Comparison of ENCODE assay signal across 1 cellular context in genomic region chr2:173355132-173355865, GRCh38.
A peak's percentile ranks its signal among the peaks of the same experiment; 100 is the strongest.
TF ChIP-seq lines count a peak whose summit lies in the region.

No MANE protein-coding gene starts in this region.

TF ChIP-seq in HepG2, 621 proteins besides CTCF, POLR2A, EP300 and RAD21 (continued from another document and continues in another):
- no peak; the same call in 1 of the 2 replicates for TF ChIP-seq ZNF609 (CRISPR knock-in tag; IDR thresholded peaks at IDR 0.05; ENCODE audit: borderline replicate concordance)
- TF ChIP-seq ZEB1 (IDR thresholded peaks at IDR 0.05; ENCODE audit: insufficient replicate concordance, low read depth): peak; percentile 11
- no peak for TF ChIP-seq SRF (IDR thresholded peaks at IDR 0.05; ENCODE audit: low read depth, low read length)
- TF ChIP-seq, protein P1, sequence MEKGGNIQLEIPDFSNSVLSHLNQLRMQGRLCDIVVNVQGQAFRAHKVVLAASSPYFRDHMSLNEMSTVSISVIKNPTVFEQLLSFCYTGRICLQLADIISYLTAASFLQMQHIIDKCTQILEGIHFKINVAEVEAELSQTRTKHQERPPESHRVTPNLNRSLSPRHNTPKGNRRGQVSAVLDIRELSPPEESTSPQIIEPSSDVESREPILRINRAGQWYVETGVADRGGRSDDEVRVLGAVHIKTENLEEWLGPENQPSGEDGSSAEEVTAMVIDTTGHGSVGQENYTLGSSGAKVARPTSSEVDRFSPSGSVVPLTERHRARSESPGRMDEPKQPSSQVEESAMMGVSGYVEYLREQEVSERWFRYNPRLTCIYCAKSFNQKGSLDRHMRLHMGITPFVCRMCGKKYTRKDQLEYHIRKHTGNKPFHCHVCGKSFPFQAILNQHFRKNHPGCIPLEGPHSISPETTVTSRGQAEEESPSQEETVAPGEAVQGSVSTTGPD (CRISPR knock-in tag; IDR thresholded peaks at IDR 0.05): 0 out of 2 replicates have a peak, but pooled peaks have one; percentile 33
- no peak for TF ChIP-seq HNRNPUL1 (IDR thresholded peaks at IDR 0.05; ENCODE audit: low read depth, low read length)
- 0 out of 2 replicates have a peak, but pooled peaks have one; percentile 43 for TF ChIP-seq ZNF121 (CRISPR knock-in tag; IDR thresholded peaks at IDR 0.05)
- no peak for TF ChIP-seq REXO4 (CRISPR knock-in tag; IDR thresholded peaks at IDR 0.05; ENCODE audit: borderline replicate concordance)
- TF ChIP-seq NPAS2 (CRISPR knock-in tag; IDR thresholded peaks at IDR 0.05; ENCODE audit: borderline replicate concordance): no peak
- TF ChIP-seq ZNF264 (CRISPR knock-in tag; IDR thresholded peaks at IDR 0.05): no peak; the same call in 1 of the 2 replicates
- peak; percentile 20; the same call in 1 of the 2 replicates for TF ChIP-seq ZZZ3 (CRISPR knock-in tag; IDR thresholded peaks at IDR 0.05; ENCODE audit: borderline replicate concordance)
- TF ChIP-seq HNF1A (IDR thresholded peaks at IDR 0.05; ENCODE audit: low read depth): no peak
- TF ChIP-seq HNF1A (CRISPR knock-in tag; IDR thresholded peaks at IDR 0.05; ENCODE audit: borderline replicate concordance): no peak
- TF ChIP-seq, protein P2, sequence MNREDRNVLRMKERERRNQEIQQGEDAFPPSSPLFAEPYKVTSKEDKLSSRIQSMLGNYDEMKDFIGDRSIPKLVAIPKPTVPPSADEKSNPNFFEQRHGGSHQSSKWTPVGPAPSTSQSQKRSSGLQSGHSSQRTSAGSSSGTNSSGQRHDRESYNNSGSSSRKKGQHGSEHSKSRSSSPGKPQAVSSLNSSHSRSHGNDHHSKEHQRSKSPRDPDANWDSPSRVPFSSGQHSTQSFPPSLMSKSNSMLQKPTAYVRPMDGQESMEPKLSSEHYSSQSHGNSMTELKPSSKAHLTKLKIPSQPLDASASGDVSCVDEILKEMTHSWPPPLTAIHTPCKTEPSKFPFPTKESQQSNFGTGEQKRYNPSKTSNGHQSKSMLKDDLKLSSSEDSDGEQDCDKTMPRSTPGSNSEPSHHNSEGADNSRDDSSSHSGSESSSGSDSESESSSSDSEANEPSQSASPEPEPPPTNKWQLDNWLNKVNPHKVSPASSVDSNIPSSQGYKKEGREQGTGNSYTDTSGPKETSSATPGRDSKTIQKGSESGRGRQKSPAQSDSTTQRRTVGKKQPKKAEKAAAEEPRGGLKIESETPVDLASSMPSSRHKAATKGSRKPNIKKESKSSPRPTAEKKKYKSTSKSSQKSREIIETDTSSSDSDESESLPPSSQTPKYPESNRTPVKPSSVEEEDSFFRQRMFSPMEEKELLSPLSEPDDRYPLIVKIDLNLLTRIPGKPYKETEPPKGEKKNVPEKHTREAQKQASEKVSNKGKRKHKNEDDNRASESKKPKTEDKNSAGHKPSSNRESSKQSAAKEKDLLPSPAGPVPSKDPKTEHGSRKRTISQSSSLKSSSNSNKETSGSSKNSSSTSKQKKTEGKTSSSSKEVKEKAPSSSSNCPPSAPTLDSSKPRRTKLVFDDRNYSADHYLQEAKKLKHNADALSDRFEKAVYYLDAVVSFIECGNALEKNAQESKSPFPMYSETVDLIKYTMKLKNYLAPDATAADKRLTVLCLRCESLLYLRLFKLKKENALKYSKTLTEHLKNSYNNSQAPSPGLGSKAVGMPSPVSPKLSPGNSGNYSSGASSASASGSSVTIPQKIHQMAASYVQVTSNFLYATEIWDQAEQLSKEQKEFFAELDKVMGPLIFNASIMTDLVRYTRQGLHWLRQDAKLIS (CRISPR knock-in tag; IDR thresholded peaks at IDR 0.05): no peak
- no peak for TF ChIP-seq ZNF747 (CRISPR knock-in tag; IDR thresholded peaks at IDR 0.05; ENCODE audit: borderline replicate concordance)
- TF ChIP-seq ZNF101 (CRISPR knock-in tag; IDR thresholded peaks at IDR 0.05; ENCODE audit: borderline replicate concordance, low read depth): no peak
- TF ChIP-seq, protein P3, sequence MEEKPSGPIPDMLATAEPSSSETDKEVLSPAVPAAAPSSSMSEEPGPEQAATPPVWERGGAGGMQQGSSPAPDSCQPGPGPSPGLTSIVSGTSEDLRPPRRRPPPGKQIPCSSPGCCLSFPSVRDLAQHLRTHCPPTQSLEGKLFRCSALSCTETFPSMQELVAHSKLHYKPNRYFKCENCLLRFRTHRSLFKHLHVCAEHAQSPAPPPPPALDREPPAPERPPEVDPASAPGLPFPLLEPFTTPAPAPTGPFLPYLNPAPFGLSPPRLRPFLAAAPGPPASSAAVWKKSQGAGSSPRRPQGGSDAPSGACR (CRISPR knock-in tag; IDR thresholded peaks at IDR 0.05): no peak
- TF ChIP-seq GZF1 (CRISPR knock-in tag; IDR thresholded peaks at IDR 0.05): no peak
- no peak for TF ChIP-seq SOX6 (IDR thresholded peaks at IDR 0.05)
- TF ChIP-seq SOX6 (CRISPR knock-in tag; IDR thresholded peaks at IDR 0.05): peak; percentile 39
- no peak for TF ChIP-seq TOE1 (CRISPR knock-in tag; IDR thresholded peaks at IDR 0.05)
- TF ChIP-seq, protein P4, sequence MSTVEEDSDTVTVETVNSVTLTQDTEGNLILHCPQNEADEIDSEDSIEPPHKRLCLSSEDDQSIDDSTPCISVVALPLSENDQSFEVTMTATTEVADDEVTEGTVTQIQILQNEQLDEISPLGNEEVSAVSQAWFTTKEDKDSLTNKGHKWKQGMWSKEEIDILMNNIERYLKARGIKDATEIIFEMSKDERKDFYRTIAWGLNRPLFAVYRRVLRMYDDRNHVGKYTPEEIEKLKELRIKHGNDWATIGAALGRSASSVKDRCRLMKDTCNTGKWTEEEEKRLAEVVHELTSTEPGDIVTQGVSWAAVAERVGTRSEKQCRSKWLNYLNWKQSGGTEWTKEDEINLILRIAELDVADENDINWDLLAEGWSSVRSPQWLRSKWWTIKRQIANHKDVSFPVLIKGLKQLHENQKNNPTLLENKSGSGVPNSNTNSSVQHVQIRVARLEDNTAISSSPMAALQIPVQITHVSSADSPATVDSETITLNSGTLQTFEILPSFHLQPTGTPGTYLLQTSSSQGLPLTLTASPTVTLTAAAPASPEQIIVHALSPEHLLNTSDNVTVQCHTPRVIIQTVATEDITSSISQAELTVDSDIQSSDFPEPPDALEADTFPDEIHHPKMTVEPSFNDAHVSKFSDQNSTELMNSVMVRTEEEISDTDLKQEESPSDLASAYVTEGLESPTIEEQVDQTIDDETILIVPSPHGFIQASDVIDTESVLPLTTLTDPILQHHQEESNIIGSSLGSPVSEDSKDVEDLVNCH (CRISPR knock-in tag; IDR thresholded peaks at IDR 0.05): no peak
- no peak for TF ChIP-seq TERF1 (CRISPR knock-in tag; IDR thresholded peaks at IDR 0.05)
- no peak for TF ChIP-seq ZNF3 (CRISPR knock-in tag; IDR thresholded peaks at IDR 0.05)
- no peak for TF ChIP-seq ZNF607 (CRISPR knock-in tag; IDR thresholded peaks at IDR 0.05; ENCODE audit: borderline replicate concordance)
- TF ChIP-seq ZSCAN20 (CRISPR knock-in tag; IDR thresholded peaks at IDR 0.05; ENCODE audit: borderline replicate concordance): peak; percentile 31; the same call in 1 of the 2 replicates
- 0 out of 2 replicates have a peak, but pooled peaks have one; percentile 15 for TF ChIP-seq ZNF891 (CRISPR knock-in tag; IDR thresholded peaks at IDR 0.05)
- TF ChIP-seq ZNF546 (CRISPR knock-in tag; conservative IDR thresholded peaks at IDR 0.05): peak; percentile 26; the same call in 1 of the 2 replicates
- no peak for TF ChIP-seq MTERF4 (CRISPR knock-in tag; IDR thresholded peaks at IDR 0.05)
- TF ChIP-seq MAX (IDR thresholded peaks at IDR 0.05): peak; percentile 37; the same call in 1 of the 2 replicates
- 0 out of 2 replicates have a peak, but pooled peaks have one; percentile 65 for TF ChIP-seq ZNF441 (CRISPR knock-in tag; IDR thresholded peaks at IDR 0.05; ENCODE audit: borderline replicate concordance)
- no peak for TF ChIP-seq ZBTB7B (CRISPR knock-in tag; IDR thresholded peaks at IDR 0.05)
- no peak; the same call in 1 of the 2 replicates for TF ChIP-seq ZNF34 (CRISPR knock-in tag; IDR thresholded peaks at IDR 0.05; ENCODE audit: borderline replicate concordance)
- TF ChIP-seq SAFB2 (CRISPR knock-in tag; IDR thresholded peaks at IDR 0.05; ENCODE audit: borderline replicate concordance, low read depth): no peak
- 0 out of 2 replicates have a peak, but pooled peaks have one; percentile 3 for TF ChIP-seq IKZF5 (CRISPR knock-in tag; IDR thresholded peaks at IDR 0.05)
- peak; percentile 9 for TF ChIP-seq JARID2 (CRISPR knock-in tag; IDR thresholded peaks at IDR 0.05; ENCODE audit: insufficient replicate concordance)
